In genomic region chr19:35254341-35255297, GRCh38 we compare ENCODE assay signal across 1 cellular context.
TF ChIP-seq lines count a peak whose summit lies in the region.

No MANE protein-coding gene starts in this region.

TF ChIP-seq in H1, 55 proteins besides CTCF, POLR2A, EP300 and RAD21:
- no peak for TF ChIP-seq TBP (IDR thresholded peaks at IDR 0.05; ENCODE audit: low read depth, low read length)
- TF ChIP-seq KDM4A (IDR thresholded peaks at IDR 0.05; ENCODE audit: low read depth, low read length, severe bottlenecking), result no peak
- no peak for TF ChIP-seq ASH2L (IDR thresholded peaks at IDR 0.05; ENCODE audit: low read length)
- no peak for TF ChIP-seq YY1 (IDR thresholded peaks at IDR 0.05; ENCODE audit: low read depth, low read length)
- no peak for TF ChIP-seq CBX8 (IDR thresholded peaks at IDR 0.05; ENCODE audit: borderline replicate concordance, low read depth, low read length)
- no peak for TF ChIP-seq SP4 (IDR thresholded peaks at IDR 0.05; ENCODE audit: low read length)
- no peak for TF ChIP-seq SIRT6 (IDR thresholded peaks at IDR 0.05; ENCODE audit: low read length)
- no peak for TF ChIP-seq TEAD4 (IDR thresholded peaks at IDR 0.05; ENCODE audit: low read depth, low read length)
- no peak for TF ChIP-seq HDAC6 (IDR thresholded peaks at IDR 0.05; ENCODE audit: low read depth, low read length)
TF ChIP-seq in H1: peak in this region for 0.
